8 cellular contexts compared by ENCODE assay signal in genomic region chr4:127782275-127783025, GRCh38. TPM values are rescaled to one million over a fixed set of nuclear protein-coding genes. Genes with fewer than 3 reads are reported as not detected.
DNase-seq lines count a peak whose midpoint lies in the region; ATAC-seq and TF ChIP-seq lines count a peak whose summit lies in the region.

Gene HSPA4L, plus strand, starts transcription at chr4:127782322. Its CDS starts 229 bp downstream, at chr4:127782551.

- peak within 1 kb of the TSS; percentile 78 for H3K4me3 Mint-ChIP-seq in activated CD4-positive, alpha-beta T cell treated with anti-CD3 and anti-CD28 coated beads, Interleukin-2, amount 10 ng/mL, durations not matched to agents 7 days and 5 days
- H3K4me3 Mint-ChIP-seq in stimulated activated naive B cell treated with anti-CD40 and anti-IgM and Interleukin-4, amounts not matched to agents 10 μg/mL and 1 μg/mL and 100 μg/mL, for 72 hours, result peak within 1 kb of the TSS; percentile 82 to 86

- POLR2A ChIA-PET in BJ (lab: Charles Lee), result no interaction called here
- POLR2A ChIA-PET in activated CD4-positive, alpha-beta T cell treated with anti-CD3 and anti-CD28 coated beads, Interleukin-2, amount 10 ng/mL, durations not matched to agents 7 days and 5 days (lab: Charles Lee), result no interaction called here

- peak within 1 kb of the TSS; percentile 59 for H3K4me3 ChIP-seq in BJ (ENCODE audit: low read depth, low read length)
- peak within 1 kb of the TSS; percentile 99 for H3K4me3 ChIP-seq in endocrine pancreas (ENCODE audit: control insufficient read depth, insufficient read depth, low read length)

- CTCF ChIA-PET in BJ (lab: Yijun Ruan, JAX), result interaction anchor here (0.8 to 1.1 kb wide), 2 partner anchors 18 to 26 kb away, joined by 5 to 7 read pairs; no protein-coding TSS in a partner anchor
- CTCF ChIA-PET in activated CD4-positive, alpha-beta T cell treated with anti-CD3 and anti-CD28 coated beads, Interleukin-2, amount 10 ng/mL, durations not matched to agents 7 days and 5 days (lab: Charles Lee), result interaction anchor here (0.6 kb wide), 2 partner anchors 183 to 321 kb away, joined by 3 to 5 read pairs; no protein-coding TSS in a partner anchor

- H3K36me3 ChIP-seq in BJ (ENCODE audit: control insufficient read depth, insufficient read depth, low read length) (no peaks in the 10 kb centered on the region), endocrine pancreas (ENCODE audit: control insufficient read depth, insufficient read depth, low read length) (no peaks in the 10 kb centered on the region)

- H3K9me3 ChIP-seq in endocrine pancreas (ENCODE audit: control insufficient read depth, low read length), result no peaks in the 10 kb centered on the region

- ATAC-seq in GM18907 (IDR thresholded peaks at IDR 0.05; ENCODE audit: unreplicated experiment) (peak; percentile 51), HG03095 (IDR thresholded peaks at IDR 0.05; ENCODE audit: unreplicated experiment) (peak; percentile 29)
- peak; percentile 65 to 70 for ATAC-seq in stimulated activated naive B cell treated with anti-CD40 and anti-IgM and Interleukin-4, amounts not matched to agents 10 μg/mL and 1 μg/mL and 100 μg/mL, for 72 hours (replicated peaks)

- H3K9me3 Mint-ChIP-seq in activated CD4-positive, alpha-beta T cell treated with anti-CD3 and anti-CD28 coated beads, Interleukin-2, amount 10 ng/mL, durations not matched to agents 7 days and 5 days, result no peaks in the 10 kb centered on the region
- peaks cover 2 to 4% of the 10 kb centered on the region in 2 donors for H3K9me3 Mint-ChIP-seq in stimulated activated naive B cell treated with anti-CD40 and anti-IgM and Interleukin-4, amounts not matched to agents 10 μg/mL and 1 μg/mL and 100 μg/mL, for 72 hours

- no peaks in the 10 kb centered on the region for H3K36me3 Mint-ChIP-seq in activated CD4-positive, alpha-beta T cell treated with anti-CD3 and anti-CD28 coated beads, Interleukin-2, amount 10 ng/mL, durations not matched to agents 7 days and 5 days (ENCODE audit: low read depth)
- peaks cover 2 to 4% of the 10 kb centered on the region in 2 donors for H3K36me3 Mint-ChIP-seq in stimulated activated naive B cell treated with anti-CD40 and anti-IgM and Interleukin-4, amounts not matched to agents 10 μg/mL and 1 μg/mL and 100 μg/mL, for 72 hours

- H3K27me3 ChIP-seq in BJ (ENCODE audit: control insufficient read depth, insufficient read depth, low read length), result peaks cover under 1% of the 10 kb centered on the region
- no peaks in the 10 kb centered on the region for H3K27me3 ChIP-seq in endocrine pancreas (ENCODE audit: control insufficient read depth, insufficient read depth, low read length)

- peaks cover 15% of the 10 kb centered on the region for H3K4me1 ChIP-seq in endocrine pancreas (ENCODE audit: control insufficient read depth, insufficient read depth, low read length)

- peak within 1 kb of the TSS; percentile 74 for H3K27ac Mint-ChIP-seq in activated CD4-positive, alpha-beta T cell treated with anti-CD3 and anti-CD28 coated beads, Interleukin-2, amount 10 ng/mL, durations not matched to agents 7 days and 5 days
- peak within 1 kb of the TSS; percentile 85 for H3K27ac Mint-ChIP-seq in stimulated activated naive B cell treated with anti-CD40 and anti-IgM and Interleukin-4, amounts not matched to agents 10 μg/mL and 1 μg/mL and 100 μg/mL, for 72 hours

- H3K27me3 Mint-ChIP-seq in activated CD4-positive, alpha-beta T cell treated with anti-CD3 and anti-CD28 coated beads, Interleukin-2, amount 10 ng/mL, durations not matched to agents 7 days and 5 days, result peaks cover 69% of the 10 kb centered on the region
- peaks cover 38 to 62% of the 10 kb centered on the region in 2 donors for H3K27me3 Mint-ChIP-seq in stimulated activated naive B cell treated with anti-CD40 and anti-IgM and Interleukin-4, amounts not matched to agents 10 μg/mL and 1 μg/mL and 100 μg/mL, for 72 hours

- TF ChIP-seq CTCF in BJ (IDR thresholded peaks at IDR 0.05; ENCODE audit: insufficient read depth, low read depth, low read length), result peak; percentile 39; the same call in 1 of the 2 replicates

- H3K4me1 Mint-ChIP-seq in activated CD4-positive, alpha-beta T cell treated with anti-CD3 and anti-CD28 coated beads, Interleukin-2, amount 10 ng/mL, durations not matched to agents 7 days and 5 days, result peaks cover 19% of the 10 kb centered on the region
- H3K4me1 Mint-ChIP-seq in stimulated activated naive B cell treated with anti-CD40 and anti-IgM and Interleukin-4, amounts not matched to agents 10 μg/mL and 1 μg/mL and 100 μg/mL, for 72 hours, result peaks cover 11 to 34% of the 10 kb centered on the region in 2 donors

- no peak for DNase-seq in BJ (ENCODE audit: low read depth)
- peak; percentile 60 for DNase-seq in NCI-H2227 (lab: John Stamatoyannopoulos, UW; ENCODE audit: unreplicated experiment)
- peak; percentile 41 for DNase-seq in activated CD4-positive, alpha-beta T cell treated with anti-CD3 and anti-CD28 coated beads, Interleukin-2, amount 10 ng/mL, durations not matched to agents 7 days and 5 days
- peak; percentile 94 for DNase-seq in mesenteric fat pad (ENCODE audit: low spot score)
- peak; percentile 73 for DNase-seq in stimulated activated naive B cell treated with anti-CD40 and anti-IgM and Interleukin-4, amounts not matched to agents 10 μg/mL and 1 μg/mL and 100 μg/mL, for 72 hours

- peak within 1 kb of the TSS; percentile 98 for H3K9ac ChIP-seq in endocrine pancreas (ENCODE audit: control insufficient read depth, insufficient read depth, low read length)

RNA-seq across cellular contexts. Expression of gene HSPA4L, which starts in this region (rescaled TPM):
- polyA plus RNA-seq in BJ (2011; rRNA removed), result 0.72 and 1.3 TPM in 2 replicates
- 1.8 and 2.7 TPM in 2 replicates for polyA minus RNA-seq in BJ (2011; rRNA and poly(A)+ RNA removed)
- under 1 TPM; 0.02 to 0.27 TPM for total RNA-seq in activated CD4-positive, alpha-beta T cell treated with anti-CD3 and anti-CD28 coated beads, Interleukin-2, amount 10 ng/mL, durations not matched to agents 7 days and 5 days
- 3.2 TPM for total RNA-seq in mesenteric fat pad

Comparison
In these comparisons a context has a peak if more than half of its experiments do, and no peak if none do; other contexts are left out.
1. Peak in DNase-seq in activated CD4-positive, alpha-beta T cell treated with anti-CD3 and anti-CD28 coated beads, Interleukin-2, amount 10 ng/mL, durations not matched to agents 7 days and 5 days; RNA of the gene not detected or under 1 TPM.